ENCODE assay signal across 26 cellular contexts in genomic region chr2:121716126-121716525, GRCh38.
"Had no signal": no experiment of that assay in that cellular context is flagged by ENCODE, and none has a peak within 500 bp of the region (broad histone marks: within the 10 kb centered on the region; RNA-seq: fewer than 3 reads in every experiment).

No MANE protein-coding gene starts in this region.

- H3K9me3 ChIP-seq: ascending aorta, breast epithelium, MG63 had no signal

- H3K27me3 ChIP-seq: ascending aorta, breast epithelium, MG63 had no signal

- H3K27ac ChIP-seq: ascending aorta, breast epithelium, PC-9, RWPE1 had no signal

- H2AFZ ChIP-seq: PC-9 had no signal

- H3K4me3 ChIP-seq: ascending aorta, breast epithelium, MG63, PC-9 had no signal

- ATAC-seq: activated CD8-positive, alpha-beta T cell treated with anti-CD3 and anti-CD28 coated beads for 36 hours; Right ventricle myocardium inferior had no signal

- H3K4me1 ChIP-seq: ascending aorta, breast epithelium had no signal

- DNase-seq: activated CD4-positive, alpha-beta T cell treated with anti-CD3 and anti-CD28 coated beads, Interleukin-2, amount 10 ng/mL, durations not matched to agents 24 days and 14 days; activated CD4-positive, alpha-beta T cell treated with anti-CD3 and anti-CD28 coated beads, Interleukin-2, amount 50 U/mL, for 4 hours; activated CD8-positive, alpha-beta T cell treated with anti-CD3 and anti-CD28 coated beads for 36 hours; activated gamma-delta T cell; activated naive CD4-positive, alpha-beta T cell treated with Interleukin-2 at 50 U/mL for 16 hours; activated naive CD8-positive, alpha-beta T cell treated with anti-CD3 and anti-CD28 coated beads, Interleukin-2, amount 10 ng/mL, durations not matched to agents 7 days and 5 days; activated T-cell treated with anti-CD3 and anti-CD28 coated beads, Interleukin-2, amount 50 U/mL, for 24 hours; amygdala; Kasumi-1; KG1; MG63; NCI-H1048; NCI-H1417; NCI-H146; NCI-H187 treated with DMSO at 0.1 percent for 48 hours; NCI-H2081; NCI-H2227 treated with DMSO at 0.1 percent for 48 hours; NCI-H446; NCI-H510A treated with DMSO at 0.1 percent for 48 hours; NCI-H774; PC-9; SIG-M5 had no signal

- H3K4me2 ChIP-seq: PC-9 had no signal

- H3K36me3 ChIP-seq: ascending aorta, breast epithelium, MG63 had no signal
